Comparison of ENCODE assay signal across 10 cellular contexts in genomic region chr2:205865794-205866490, GRCh38.
DNase-seq lines count a peak whose midpoint lies in the region; FAIRE-seq and TF ChIP-seq lines count a peak whose summit lies in the region.
"Had no signal": no experiment of that assay in that cellular context is flagged by ENCODE, and none has a peak within 500 bp of the region (broad histone marks: within the 10 kb centered on the region; RNA-seq: fewer than 3 reads in every experiment).

No MANE protein-coding gene starts in this region.

- no peak overlapping the region for H3K27ac ChIP-seq in small intestine (ENCODE audit: low read depth in 1 of 2, low read length in 1 of 2)

- H3K4me3 ChIP-seq in MG63: no peak overlapping the region
- no peak overlapping the region for H3K4me3 ChIP-seq in fibroblast of mammary gland (ENCODE audit: control insufficient read depth, low read depth, low read length)
- H3K4me3 ChIP-seq in small intestine (ENCODE audit: low read depth in 1 of 2, low read length in 2 of 2): no peak overlapping the region

- in situ Hi-C loops in GM13977 (cut with MboI; ENCODE audit: low pct_unique_long_range_greater_than_20kb, low sequenced_read_pairs, unreplicated experiment): no loop called here

- 35 to 47% (median 47%) methylated on average over 8 to 10 of the region's 11 CpGs for whole genome bisulfite sequencing in small intestine, 3 donors

- TF ChIP-seq CTCF in fibroblast of mammary gland (conservative IDR thresholded peaks at IDR 0.05; ENCODE audit: control insufficient read depth, insufficient read depth, low read depth, low read length) (no peak), GM13977 (IDR thresholded peaks at IDR 0.05; ENCODE audit: extremely low read depth, insufficient read depth, missing control alignments) (no peak)

- no peak for FAIRE-seq in small intestine (lab: Jason Lieb, UNC)

- no peaks in the 10 kb centered on the region for H3K36me3 ChIP-seq in MG63
- H3K36me3 ChIP-seq in small intestine (ENCODE audit: control insufficient read depth in 2 of 2, insufficient read depth in 2 of 2, low read length in 2 of 2): no peaks in the 10 kb centered on the region

- H3K9me3 ChIP-seq in MG63: no peaks in the 10 kb centered on the region
- H3K9me3 ChIP-seq in small intestine (ENCODE audit: control insufficient read depth, low read depth): no peaks in the 10 kb centered on the region

- peak; percentile 21 for DNase-seq in AG20443 (ENCODE audit: low spot score)
- peak; percentile 21 for DNase-seq in MG63
- peak; percentile 98 for DNase-seq in NCI-H748 (lab: John Stamatoyannopoulos, UW; ENCODE audit: unreplicated experiment)
- peak; percentile 29 for DNase-seq in fibroblast of mammary gland (ENCODE audit: low read depth)
- no peak for DNase-seq in effector CD4-positive, alpha-beta T cell
- DNase-seq in activated gamma-delta T cell (lab: John Stamatoyannopoulos, UW): no peak
- no peak for DNase-seq in small intestine
- no peak for DNase-seq in GM13977 (ENCODE audit: low spot score)
- DNase-seq: naive thymus-derived CD8-positive, alpha-beta T cell; T-helper 2 cell had no signal

- H3K27me3 ChIP-seq in MG63: no peaks in the 10 kb centered on the region
- no peaks in the 10 kb centered on the region for H3K27me3 ChIP-seq in small intestine (ENCODE audit: control insufficient read depth in 2 of 2, insufficient read depth in 2 of 2, low read length in 2 of 2)

- H3K4me1 ChIP-seq in small intestine (ENCODE audit: control insufficient read depth in 2 of 2, insufficient read depth in 1 of 2, low read depth in 1 of 2, low read length in 1 of 2): no peaks in the 10 kb centered on the region

Comparison
In these comparisons a context has a peak if more than half of its experiments do, and no peak if none do; other contexts are left out.
1. DNase-seq: peak in AG20443 (single experiment), MG63 (single experiment), NCI-H748 (single experiment) and fibroblast of mammary gland (single experiment); none in effector CD4-positive, alpha-beta T cell (single experiment), activated gamma-delta T cell (single experiment), small intestine (single experiment) and GM13977 (single experiment).